ENCODE assay signal across 17 cellular contexts in genomic region chr16:16006650-16007049, GRCh38. TPM values are rescaled to one million over a fixed set of nuclear protein-coding genes. Genes with fewer than 3 reads are reported as not detected.
DNase-seq lines count a peak whose midpoint lies in the region; ATAC-seq and TF ChIP-seq lines count a peak whose summit lies in the region.
"Had no signal": no experiment of that assay in that cellular context is flagged by ENCODE, and none has a peak within 500 bp of the region (broad histone marks: within the 10 kb centered on the region; RNA-seq: fewer than 3 reads in every experiment).

No MANE protein-coding gene starts in this region.

- no peaks in the 10 kb centered on the region for H3K27me3 ChIP-seq in thyroid gland
- H3K27me3 ChIP-seq in HAP-1 (ENCODE audit: low read depth) = no peaks in the 10 kb centered on the region
- H3K27me3 ChIP-seq: tibial artery had no signal

- intact Hi-C loops in thyroid gland (cut with DNase I) = no loop called here

- no peak for DNase-seq in activated T-cell treated with anti-CD3 and anti-CD28 coated beads, Interleukin-2, amount 50 U/mL, for 24 hours
- no peak for DNase-seq in activated T-cell treated with anti-CD3 and anti-CD28 coated beads, Interleukin-2, amount 50 U/mL, for 1 hour
- DNase-seq in WTC11 (ENCODE audit: low spot score) (no peak), immature natural killer cell (no peak), thyroid gland (no peak), 8988T (no peak), HAP-1 (ENCODE audit: low spot score in 2 of 2) (no peak)
- DNase-seq: activated CD4-positive, alpha-beta T cell treated with anti-CD3 and anti-CD28 coated beads for 1 hour; aorta; CD8-positive, alpha-beta T cell; foreskin fibroblast; NCI-H1105; NCI-H774; stimulated activated CD4-positive, alpha-beta T cell treated with anti-CD3 and anti-CD28 coated beads, Interleukin-2, amount 100 ng/mL, for 48 hours; tibial artery had no signal

- no peak for TF ChIP-seq CTCF in WTC11 (IDR thresholded peaks at IDR 0.05)
- TF ChIP-seq CTCF in thyroid gland (IDR thresholded peaks at IDR 0.05) = no peak

- TF ChIP-seq POLR2A in thyroid gland (IDR thresholded peaks at IDR 0.05) = no peak

- H3K9me3 ChIP-seq in thyroid gland (no peaks in the 10 kb centered on the region), HAP-1 (no peaks in the 10 kb centered on the region)
- H3K9me3 ChIP-seq: tibial artery had no signal

- peak overlapping the region; percentile 51 for H3K27ac Mint-ChIP-seq in activated T-cell treated with anti-CD3 and anti-CD28 coated beads, Interleukin-2, amount 50 U/mL, for 24 hours
- H3K27ac Mint-ChIP-seq in WTC11 = peak overlapping the region; percentile 87; the same call in 1 of the 2 replicates
- H3K27ac Mint-ChIP-seq in immature natural killer cell = peak overlapping the region in 4 of 6 donors; percentile 7 to 63 (median 54)
- H3K27ac Mint-ChIP-seq: mesothelial cell of epicardium had no signal

- 77 to 86% methylated on average over 8 of the region's 8 CpGs for WGBS in thyroid gland, 2 donors

- ATAC-seq in WTC11 (no peak), HG02759 (IDR thresholded peaks at IDR 0.05; ENCODE audit: unreplicated experiment) (no peak)
- ATAC-seq: CD8-positive, alpha-beta T cell had no signal

- peaks cover 48 to 53% of the 10 kb centered on the region in 2 donors for H3K4me1 ChIP-seq in thyroid gland
- H3K4me1 ChIP-seq in HAP-1 = no peaks in the 10 kb centered on the region

- H3K4me1 Mint-ChIP-seq in activated T-cell treated with anti-CD3 and anti-CD28 coated beads, Interleukin-2, amount 50 U/mL, for 24 hours (ENCODE audit: low read depth) = peaks cover 20% of the 10 kb centered on the region
- H3K4me1 Mint-ChIP-seq in WTC11 (no peaks in the 10 kb centered on the region), immature natural killer cell (peaks cover 23 to 30% of the 10 kb centered on the region in 2 donors)

- in situ Hi-C loops in HAP-1 (cut with MboI; ENCODE audit: low sequenced_read_pairs) = no loop called here

- POLR2A ChIA-PET in WTC11 (lab: Charles Lee) = no interaction called here

- H3K36me3 ChIP-seq in thyroid gland (no peaks in the 10 kb centered on the region), HAP-1 (replicated peaks) (peaks cover 14% of the 10 kb centered on the region)

- no peak overlapping the region for H3K4me3 Mint-ChIP-seq in activated T-cell treated with anti-CD3 and anti-CD28 coated beads, Interleukin-2, amount 50 U/mL, for 24 hours
- H3K4me3 Mint-ChIP-seq in WTC11 = no peak overlapping the region
- peak overlapping the region in 3 of 5 donors; percentile 30 to 67 (median 50) for H3K4me3 Mint-ChIP-seq in immature natural killer cell
- H3K4me3 Mint-ChIP-seq: CD8-positive, alpha-beta T cell; mesothelial cell of epicardium had no signal

- CTCF ChIA-PET in WTC11 (lab: Charles Lee) = interaction anchor here (1.4 kb wide), 1 partner anchor 132 kb away, joined by 3 read pairs; no protein-coding TSS in a partner anchor

- H3K9me3 Mint-ChIP-seq in activated T-cell treated with anti-CD3 and anti-CD28 coated beads, Interleukin-2, amount 50 U/mL, for 24 hours = peaks cover 3% of the 10 kb centered on the region
- H3K9me3 Mint-ChIP-seq in WTC11 (no peaks in the 10 kb centered on the region), immature natural killer cell (peaks cover 0 to 2% (median 0%) of the 10 kb centered on the region in 6 donors)
- H3K9me3 Mint-ChIP-seq: CD8-positive, alpha-beta T cell had no signal

- H3K27ac ChIP-seq in thyroid gland = peak overlapping the region; percentile 72 to 87 (median 85)

- H3K36me3 Mint-ChIP-seq in activated T-cell treated with anti-CD3 and anti-CD28 coated beads, Interleukin-2, amount 50 U/mL, for 24 hours (ENCODE audit: low read depth) = peaks cover 61% of the 10 kb centered on the region
- peaks cover 23% of the 10 kb centered on the region for H3K36me3 Mint-ChIP-seq in WTC11
- peaks cover 11 to 18% (median 11%) of the 10 kb centered on the region in 3 donors for H3K36me3 Mint-ChIP-seq in immature natural killer cell

- H3K4me3 ChIP-seq in thyroid gland (replicated peaks in 1 of 3) (no peak overlapping the region), HAP-1 (no peak overlapping the region)
- H3K4me3 ChIP-seq: tibial artery had no signal

- no peaks in the 10 kb centered on the region for H3K27me3 Mint-ChIP-seq in activated T-cell treated with anti-CD3 and anti-CD28 coated beads, Interleukin-2, amount 50 U/mL, for 24 hours
- no peaks in the 10 kb centered on the region for H3K27me3 Mint-ChIP-seq in WTC11 (ENCODE audit: low read depth)
- peaks cover 0 to 2% (median 2%) of the 10 kb centered on the region in 3 donors for H3K27me3 Mint-ChIP-seq in immature natural killer cell (ENCODE audit: low read depth in 3 of 3)

TF ChIP-seq in WTC11, 78 proteins besides CTCF, POLR2A, EP300 and RAD21 (continues in another document):
- TF ChIP-seq AFF4 (CRISPR knock-in tag; IDR thresholded peaks at IDR 0.05; ENCODE audit: borderline replicate concordance) (no peak), TCF7 (CRISPR knock-in tag; IDR thresholded peaks at IDR 0.05; ENCODE audit: low read depth) (no peak), ATF6 (CRISPR knock-in tag; IDR thresholded peaks at IDR 0.05) (no peak), NFATC4 (CRISPR knock-in tag; IDR thresholded peaks at IDR 0.05) (no peak), NR1H2 (CRISPR knock-in tag; IDR thresholded peaks at IDR 0.05) (no peak), JUN (CRISPR knock-in tag; IDR thresholded peaks at IDR 0.05) (no peak), ZNF396 (CRISPR knock-in tag; IDR thresholded peaks at IDR 0.05; ENCODE audit: borderline replicate concordance) (no peak), SMAD4 (CRISPR knock-in tag; IDR thresholded peaks at IDR 0.05) (no peak)

RNA-seq across cellular contexts. Expression of gene ABCC1, which starts 57.2 kb away (rescaled TPM):
- total RNA-seq in WTC11 (2021) = 61.9 to 64.9 TPM (median 63.9 TPM) in 3 replicates
- polyA plus RNA-seq in immature natural killer cell = 1 to 10 TPM; 2.3 to 3.6 (median 2.3) TPM
- 10 to 100 TPM; 42.7 to 76.7 (median 70.1) TPM for total RNA-seq in thyroid gland

Comparison
In these comparisons a context has a peak if more than half of its experiments do, and no peak if none do; other contexts are left out.
1. H3K4me3 Mint-ChIP-seq: peak in immature natural killer cell (3 of 5); none in activated T-cell treated with anti-CD3 and anti-CD28 coated beads, Interleukin-2, amount 50 U/mL, for 24 hours (single experiment) and WTC11 (single experiment).
2. Peak in every context shown above with its lines, with median percentiles within 50 percentile points of each other: H3K27ac Mint-ChIP-seq.